In the genomic region with DNA sequence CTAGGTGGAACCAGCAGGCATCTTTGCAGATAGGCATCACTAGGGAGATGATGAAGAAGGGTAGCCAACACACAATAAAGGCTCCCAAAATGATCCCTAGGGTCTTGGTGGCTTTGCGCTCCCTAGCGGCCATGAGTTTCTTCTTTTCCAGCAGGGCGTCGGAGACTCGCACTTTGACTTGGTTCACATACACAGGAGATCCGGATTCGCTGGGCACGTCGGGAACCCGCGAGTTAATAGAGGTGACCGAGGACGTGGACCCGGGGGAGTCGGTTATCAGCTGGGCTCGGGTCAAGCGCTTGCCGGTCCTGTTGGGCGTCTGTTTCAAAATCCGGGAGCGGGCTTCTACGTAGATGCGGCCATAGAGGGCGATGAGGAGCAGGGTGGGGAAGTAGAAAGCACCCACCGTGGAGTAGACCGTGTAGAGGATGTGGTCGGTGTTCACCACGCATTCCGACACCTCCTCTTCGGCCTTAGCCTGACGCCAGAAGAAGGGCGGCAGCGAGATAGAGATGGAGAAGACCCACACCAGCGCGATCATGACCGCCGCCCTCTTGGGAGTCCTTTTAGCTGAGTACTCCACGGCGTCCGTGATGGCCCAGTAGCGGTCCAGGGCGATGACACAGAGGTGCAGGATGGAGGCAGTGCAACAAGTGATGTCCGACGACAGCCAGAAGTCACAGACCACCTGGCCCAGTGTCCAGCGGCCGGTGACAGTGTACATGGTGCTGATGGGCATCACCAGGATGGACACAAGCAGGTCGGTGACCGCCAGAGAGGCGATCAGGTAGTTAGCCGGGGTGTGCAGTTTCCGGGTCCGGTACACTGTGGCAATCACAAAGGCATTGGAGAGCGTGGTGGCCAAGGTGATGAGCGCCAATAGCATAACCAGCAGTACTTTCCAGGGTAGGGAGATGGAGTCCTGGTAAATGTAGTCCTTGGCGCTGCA, we compare ENCODE assay signal across 9 cellular contexts. TPM values are rescaled to one million over a fixed set of nuclear protein-coding genes. Genes with fewer than 3 reads are reported as not detected.
A peak's percentile ranks its signal among the peaks of the same experiment; 100 is the strongest.
DNase-seq lines count a peak whose midpoint lies in the region; ATAC-seq and TF ChIP-seq lines count a peak whose summit lies in the region.
"Had no signal": no experiment of that assay in that cellular context is flagged by ENCODE, and none has a peak within 500 bp of the region (broad histone marks: within the 10 kb centered on the region; RNA-seq: fewer than 3 reads in every experiment).

No MANE protein-coding gene starts in this region.

- no peaks in the 10 kb centered on the region for H3K27me3 ChIP-seq in SK-N-SH (ENCODE audit: insufficient read depth)
- H3K27me3 ChIP-seq in CD8-positive, alpha-beta T cell (ENCODE audit: insufficient read depth, low read length), result no peaks in the 10 kb centered on the region

- no peak overlapping the region for H3K27ac Mint-ChIP-seq in nephron
- H3K27ac Mint-ChIP-seq in CD8-positive, alpha-beta T cell, result no peak overlapping the region

- no peaks in the 10 kb centered on the region for H3K36me3 Mint-ChIP-seq in nephron (ENCODE audit: low read depth)
- H3K36me3 Mint-ChIP-seq in CD8-positive, alpha-beta T cell, result no peaks in the 10 kb centered on the region

- no peak overlapping the region for H3K9ac ChIP-seq in SK-N-SH

- peak overlapping the region; percentile 76 for H3K4me2 ChIP-seq in SK-N-SH

- H2AFZ ChIP-seq in SK-N-SH (ENCODE audit: low read depth), result peak overlapping the region; percentile 65; the same call in 1 of the 2 replicates

- H3K79me2 ChIP-seq in SK-N-SH (ENCODE audit: insufficient read depth), result no peaks in the 10 kb centered on the region

- no peak for TF ChIP-seq EP300 in SK-N-SH (IDR thresholded peaks at IDR 0.05; ENCODE audit: borderline replicate concordance in 1 of 2, low read depth in 1 of 2, low read length in 1 of 2)

- H4K20me1 ChIP-seq in SK-N-SH (ENCODE audit: insufficient read depth), result no peaks in the 10 kb centered on the region

- H3F3A ChIP-seq in SK-N-SH (replicated peaks; ENCODE audit: insufficient read depth), result no peaks in the 10 kb centered on the region

- H3K9me3 ChIP-seq in SK-N-SH, result no peaks in the 10 kb centered on the region
- no peaks in the 10 kb centered on the region for H3K9me3 ChIP-seq in CD8-positive, alpha-beta T cell (ENCODE audit: low read length)

- peak overlapping the region; percentile 83 to 87 (median 86) for H3K4me3 Mint-ChIP-seq in nephron
- H3K4me3 Mint-ChIP-seq in CD8-positive, alpha-beta T cell, result no peak overlapping the region

- H3K4me1 Mint-ChIP-seq in nephron, result peaks cover 16% of the 10 kb centered on the region
- H3K4me1 Mint-ChIP-seq in CD8-positive, alpha-beta T cell (ENCODE audit: low read depth), result peaks cover 12% of the 10 kb centered on the region

- peaks cover 91% of the 10 kb centered on the region for H3K27me3 Mint-ChIP-seq in nephron (ENCODE audit: low read depth)
- H3K27me3 Mint-ChIP-seq in CD8-positive, alpha-beta T cell (ENCODE audit: low read depth), result peaks cover 56% of the 10 kb centered on the region

- no peak for TF ChIP-seq RAD21 in SK-N-SH (IDR thresholded peaks at IDR 0.05; ENCODE audit: low read length)

- CTCF ChIA-PET in SK-N-SH (lab: Yijun Ruan, JAX), result no interaction called here
- CTCF ChIA-PET in CD8-positive, alpha-beta T cell (lab: Charles Lee), result no interaction called here

- DNase-seq in AG20443 (ENCODE audit: low spot score) (peak; percentile 4), SK-N-SH (no peak), fibroblast of mammary gland (ENCODE audit: low read depth) (no peak), substantia nigra (lab: John Stamatoyannopoulos, UW) (no peak), SIG-M5 treated with dmso at 0.1 percent for 504 hours (lab: John Stamatoyannopoulos, UW; ENCODE audit: unreplicated experiment) (no peak)
- DNase-seq in CD8-positive, alpha-beta T cell, result no peak

- intact Hi-C loops in CD8-positive, alpha-beta T cell (cut with DNase I, micrococcal nuclease), result no loop called here

- no peaks in the 10 kb centered on the region for H3K4me1 ChIP-seq in SK-N-SH (ENCODE audit: control insufficient read depth in 1 of 2, insufficient read depth in 2 of 2, low read depth in 1 of 2, low read length in 1 of 2)
- H3K4me1 ChIP-seq in CD8-positive, alpha-beta T cell (ENCODE audit: insufficient read depth, low read length), result peaks cover 5% of the 10 kb centered on the region

- WGBS in SK-N-SH (ENCODE audit: low lambda C conversion rate), result 34% methylated on average over 48 of the region's 55 CpGs

- H3K36me3 ChIP-seq in SK-N-SH (replicated peaks in 1 of 2; ENCODE audit: control insufficient read depth in 1 of 2, insufficient read depth in 2 of 2, low read length in 1 of 2), result no peaks in the 10 kb centered on the region
- H3K36me3 ChIP-seq in CD8-positive, alpha-beta T cell (ENCODE audit: insufficient read depth, low read length), result no peaks in the 10 kb centered on the region

- H3K4me3 ChIP-seq in SK-N-SH (ENCODE audit: low read depth in 2 of 2, low read length in 1 of 2), result peak overlapping the region; percentile 61 to 66
- peak overlapping the region; percentile 36 for H3K4me3 ChIP-seq in fibroblast of mammary gland (ENCODE audit: control insufficient read depth, low read depth, low read length)
- no peak overlapping the region for H3K4me3 ChIP-seq in CD8-positive, alpha-beta T cell (ENCODE audit: low read depth, low read length)

- H3K27ac ChIP-seq in SK-N-SH (ENCODE audit: low read depth in 2 of 2, low read length in 1 of 2) (no peak overlapping the region), substantia nigra (ENCODE audit: low read depth, low read length, poor library complexity, severe bottlenecking) (no peak overlapping the region)
- H3K27ac ChIP-seq in CD8-positive, alpha-beta T cell (ENCODE audit: low read depth, low read length), result no peak overlapping the region

- POLR2A ChIA-PET in SK-N-SH (lab: Yijun Ruan, JAX), result no interaction called here
- POLR2A ChIA-PET in CD8-positive, alpha-beta T cell (lab: Charles Lee), result no interaction called here

- no peaks in the 10 kb centered on the region for H3K9me2 ChIP-seq in SK-N-SH

- H3K9me3 Mint-ChIP-seq in nephron, result peaks cover 2% of the 10 kb centered on the region
- peaks cover under 1% of the 10 kb centered on the region for H3K9me3 Mint-ChIP-seq in CD8-positive, alpha-beta T cell

- no peak for ATAC-seq in CD8-positive, alpha-beta T cell
- no peak for ATAC-seq in HG02884 (IDR thresholded peaks at IDR 0.05; ENCODE audit: unreplicated experiment)

- TF ChIP-seq CTCF in SK-N-SH (IDR thresholded peaks at IDR 0.05), result no peak; the same call in 1 of the 2 replicates
- peak; percentile 31 for TF ChIP-seq CTCF in fibroblast of mammary gland (conservative IDR thresholded peaks at IDR 0.05; ENCODE audit: control insufficient read depth, insufficient read depth, low read depth, low read length)
- TF ChIP-seq CTCF in nephron (IDR thresholded peaks at IDR 0.05; ENCODE audit: unreplicated experiment in 3 of 3), result peak in 2 of 3 experiments; percentile 25 to 44
- TF ChIP-seq CTCF in CD8-positive, alpha-beta T cell (IDR thresholded peaks at IDR 0.05), result no peak

TF ChIP-seq in SK-N-SH, 30 proteins besides CTCF, POLR2A, EP300 and RAD21 (continues in another document):
- TF ChIP-seq TCF12 (IDR thresholded peaks at IDR 0.05) (no peak), EZH2phosphoT487 (IDR thresholded peaks at IDR 0.05; ENCODE audit: borderline replicate concordance, low read depth) (no peak), TEAD4 (IDR thresholded peaks at IDR 0.05; ENCODE audit: borderline replicate concordance, insufficient read depth) (no peak), MEF2A (IDR thresholded peaks at IDR 0.05; ENCODE audit: borderline replicate concordance, low read depth) (no peak), FOSL2 (IDR thresholded peaks at IDR 0.05; ENCODE audit: borderline replicate concordance, low read depth) (no peak), NRF1 (IDR thresholded peaks at IDR 0.05; ENCODE audit: low read depth, low read length) (no peak), JUND (IDR thresholded peaks at IDR 0.05) (no peak), RXRA (IDR thresholded peaks at IDR 0.05; ENCODE audit: borderline replicate concordance, low read depth) (no peak), FOXJ3 (CRISPR knock-in tag; IDR thresholded peaks at IDR 0.05) (no peak), ZBTB33 (IDR thresholded peaks at IDR 0.05; ENCODE audit: borderline replicate concordance, low read depth) (no peak)
- TF ChIP-seq, protein P1, sequence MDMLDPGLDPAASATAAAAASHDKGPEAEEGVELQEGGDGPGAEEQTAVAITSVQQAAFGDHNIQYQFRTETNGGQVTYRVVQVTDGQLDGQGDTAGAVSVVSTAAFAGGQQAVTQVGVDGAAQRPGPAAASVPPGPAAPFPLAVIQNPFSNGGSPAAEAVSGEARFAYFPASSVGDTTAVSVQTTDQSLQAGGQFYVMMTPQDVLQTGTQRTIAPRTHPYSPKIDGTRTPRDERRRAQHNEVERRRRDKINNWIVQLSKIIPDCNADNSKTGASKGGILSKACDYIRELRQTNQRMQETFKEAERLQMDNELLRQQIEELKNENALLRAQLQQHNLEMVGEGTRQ (IDR thresholded peaks at IDR 0.05; ENCODE audit: borderline replicate concordance, low read depth, low read length), result no peak

RNA-seq across cellular contexts. Expression of gene HTR1B, which starts 0.7 kb away (rescaled TPM):
- polyA plus RNA-seq in SK-N-SH (2012; rRNA removed), result 0.63 and 0.76 TPM in 2 replicates
- polyA plus RNA-seq in SK-N-SH (2012; cell fraction: cytosol; rRNA removed), result 0.35 and 0.47 TPM in 2 replicates
- polyA plus RNA-seq in SK-N-SH (2012; cell fraction: nucleus; rRNA removed), result 0.69 and 0.82 TPM in 2 replicates
- total RNA-seq in CD8-positive, alpha-beta T cell, result not detected
- total RNA-seq: Daoy had no signal

Comparison
In these comparisons a context has a peak if more than half of its experiments do, and no peak if none do; other contexts are left out.
1. CTCF ChIP-seq: peak in fibroblast of mammary gland (single experiment) and nephron (2 of 3); none in SK-N-SH (single experiment) and CD8-positive, alpha-beta T cell (single experiment).